Comparison of ENCODE assay signal across 9 cellular contexts in the genomic region with DNA sequence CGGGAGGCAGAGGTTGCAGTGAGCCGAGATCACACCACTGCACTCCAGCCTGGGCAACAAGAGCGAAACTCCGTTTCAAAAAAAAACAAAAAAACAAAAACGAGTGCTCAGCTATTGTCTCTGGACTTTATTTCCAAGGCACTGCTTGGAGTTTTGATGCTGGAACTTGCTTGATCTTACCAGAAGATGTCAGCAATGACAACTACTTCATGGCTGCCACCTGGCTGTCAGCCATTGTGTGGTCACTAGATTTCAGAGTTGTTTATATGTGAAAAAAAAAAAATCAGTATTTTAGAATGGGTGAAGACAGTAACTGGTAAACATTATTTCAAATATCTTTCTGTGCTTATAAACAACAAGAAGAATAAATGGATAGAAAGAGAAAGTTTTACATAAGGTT. TPM values are rescaled to one million over a fixed set of nuclear protein-coding genes. Genes with fewer than 3 reads are reported as not detected.
A peak's percentile ranks its signal among the peaks of the same experiment; 100 is the strongest.
DNase-seq lines count a peak whose midpoint lies in the region; ATAC-seq, FAIRE-seq and TF ChIP-seq lines count a peak whose summit lies in the region.
"Had no signal": no experiment of that assay in that cellular context is flagged by ENCODE, and none has a peak within 500 bp of the region (broad histone marks: within the 10 kb centered on the region; RNA-seq: fewer than 3 reads in every experiment).

No MANE protein-coding gene starts in this region.

- H2AFZ ChIP-seq in GM12878 (ENCODE audit: control insufficient read depth, low read depth, low read length) (no peak overlapping the region), neural cell (ENCODE audit: low read depth, low read length) (no peak overlapping the region)

- no peaks in the 10 kb centered on the region for H3K9me2 ChIP-seq in neural cell (ENCODE audit: insufficient read depth, low read length)

- DNase-seq in GM10266 (ENCODE audit: extremely low spot score) (no peak), NOMO-1 treated with DMSO at 0.1 percent for 48 hours (lab: John Stamatoyannopoulos, UW; ENCODE audit: unreplicated experiment) (peak; percentile 49), GM12878 (ENCODE audit: low read depth, low spot score) (no peak), mucosa of gallbladder (ENCODE audit: low spot score) (no peak), 8988T (no peak)

- no peak for ATAC-seq in GM12878
- ATAC-seq in GM21526 (IDR thresholded peaks at IDR 0.05; ENCODE audit: low FRiP score, unreplicated experiment): no peak

- H4K20me1 ChIP-seq in GM12878 (ENCODE audit: control insufficient read depth, insufficient read depth) (no peaks in the 10 kb centered on the region), neural cell (ENCODE audit: insufficient read depth) (no peaks in the 10 kb centered on the region)

- H3K9me3 ChIP-seq in GM12878 (replicated peaks; ENCODE audit: control insufficient read depth, insufficient read depth, low read length): no peaks in the 10 kb centered on the region
- H3K9me3 ChIP-seq in neural cell (ENCODE audit: low read length): no peaks in the 10 kb centered on the region

- no peak for TF ChIP-seq POLR2A in GM12878 (IDR thresholded peaks at IDR 0.05; ENCODE audit: low read depth, low read length)

- no peaks in the 10 kb centered on the region for H3K27me3 ChIP-seq in GM12878 (replicated peaks in 1 of 2; ENCODE audit: control insufficient read depth in 2 of 2, insufficient read depth in 2 of 2, low read length in 1 of 2)
- peaks cover 20% of the 10 kb centered on the region for H3K27me3 ChIP-seq in neural cell (ENCODE audit: insufficient read depth, low read depth, low read length)

- no peak overlapping the region for H3K4me3 ChIP-seq in GM12878
- no peak overlapping the region for H3K4me3 ChIP-seq in neural cell (ENCODE audit: low read length)

- no peak overlapping the region for H3K9ac ChIP-seq in GM12878 (ENCODE audit: control insufficient read depth, insufficient read depth, low read length)
- H3K9ac ChIP-seq in neural cell (ENCODE audit: low read length): no peak overlapping the region

- SMC1A ChIA-PET in GM12878 (lab: Charles Lee; ENCODE audit: uncharacterized antibody, unreplicated experiment): interaction anchor here (0.9 to 1.6 kb wide), 2 partner anchors 11 to 39 kb away, joined by 3 to 4 read pairs; no protein-coding TSS in a partner anchor

- RAD21 ChIA-PET in GM12878 (lab: Charles Lee; ENCODE audit: unreplicated experiment): interaction anchor here (1.1 kb wide), 1 partner anchor 196 kb away, joined by 4 read pairs; no protein-coding TSS in a partner anchor

- TF ChIP-seq CTCF in C4-2B (conservative IDR thresholded peaks at IDR 0.05) (peak; percentile 49), GM10266 (IDR thresholded peaks at IDR 0.05; ENCODE audit: control insufficient read depth, insufficient read depth, low read depth, missing control alignments) (peak; percentile 37), GM12878 (IDR thresholded peaks at IDR 0.05 in 2 of 3, conservative IDR thresholded peaks at IDR 0.05 in 1 of 3; ENCODE audit: control insufficient read depth in 2 of 3, extremely low read depth in 1 of 3, insufficient read depth in 1 of 3, low read depth in 3 of 3, low read length in 3 of 3) (peak; percentile 9 to 39 (median 35); a peak in 4 of 6 replicates), neural cell (IDR thresholded peaks at IDR 0.05; ENCODE audit: poor library complexity, severe bottlenecking) (peak; percentile 78)

- FAIRE-seq in GM12878 (lab: Jason Lieb, UNC): no peak

- no TSS peak for BruUV-seq in GM12878 (replicated peaks; lab: Mats Ljungman, UMichigan)

- TF ChIP-seq EP300 in GM12878 (IDR thresholded peaks at IDR 0.05; ENCODE audit: borderline replicate concordance in 1 of 2, control insufficient read depth in 1 of 2, low read depth in 2 of 2, low read length in 2 of 2) (no peak), neural cell (conservative IDR thresholded peaks at IDR 0.05; ENCODE audit: poor library complexity, severe bottlenecking) (no peak)

- no peaks in the 10 kb centered on the region for H3F3A ChIP-seq in neural cell (ENCODE audit: insufficient read depth, low read length, poor library complexity, severe bottlenecking)

- H3K4me2 ChIP-seq in GM12878 (ENCODE audit: control insufficient read depth, insufficient read depth): no peak overlapping the region
- no peak overlapping the region for H3K4me2 ChIP-seq in neural cell (ENCODE audit: low read length)

- H3K4me1 ChIP-seq in GM12878 (ENCODE audit: control insufficient read depth, insufficient read depth, low read length): no peaks in the 10 kb centered on the region

- POLR2A ChIA-PET in GM12878 (lab: Charles Lee): interaction anchor here (0.7 kb wide), 2 partner anchors 54 to 559 kb away, joined by 3 read pairs; no protein-coding TSS in a partner anchor

- H3K27ac ChIP-seq in C4-2B (no peak overlapping the region), GM12878 (ENCODE audit: control insufficient read depth, insufficient read depth) (no peak overlapping the region), neural cell (ENCODE audit: low read length) (no peak overlapping the region)

- intact Hi-C loops in GM12878 (cut with micrococcal nuclease; ENCODE audit: unreplicated experiment): loop anchor here (1.0 kb wide), 1 partner anchor 325 kb away; no protein-coding TSS in a partner anchor

- in situ Hi-C loops in GM12878 (cut with MboI): no loop called here

- H3K79me2 ChIP-seq in GM12878 (ENCODE audit: control insufficient read depth, insufficient read depth, low read length): no peaks in the 10 kb centered on the region
- H3K79me2 ChIP-seq in neural cell (replicated peaks; ENCODE audit: insufficient read depth, low read length): no peaks in the 10 kb centered on the region

- 20% methylated on average over 5 of the region's 5 CpGs for WGBS in GM12878 (ENCODE audit: insufficient coverage, insufficient replicate concordance, low lambda C conversion rate, missing lambda C conversion rate)

- H3K36me3 ChIP-seq in GM12878 (ENCODE audit: control insufficient read depth in 2 of 2, insufficient read depth in 2 of 2, low read length in 1 of 2) (no peaks in the 10 kb centered on the region), neural cell (ENCODE audit: insufficient read depth, low read length) (no peaks in the 10 kb centered on the region)

- CTCF ChIA-PET in GM12878 (lab: Yijun Ruan, JAX): interaction anchor here (0.6 to 1.6 kb wide), 5 partner anchors 14 to 279 kb away, joined by 3 to 4 read pairs (median 3); no protein-coding TSS in a partner anchor

- TF ChIP-seq RAD21 in GM12878 (IDR thresholded peaks at IDR 0.05; ENCODE audit: insufficient read depth, low read depth, low read length) (peak; percentile 39), neural cell (conservative IDR thresholded peaks at IDR 0.05) (peak; percentile 77)

RNA-seq across cellular contexts. Expression of gene OR4D1, which starts 26.3 kb away (rescaled TPM):
- total RNA-seq in GM12878 (2013; cell fraction: nucleolus; rRNA removed): not detected in 2 replicates
- not detected in 2 replicates for total RNA-seq in GM12878 (2014; rRNA removed)
- not detected in 2 replicates for total RNA-seq in GM12878 (2014; rRNA removed; fragmentation: Illumina TruSeq; extraction: Trizol)
- not detected in 2 replicates for total RNA-seq in GM12878 (2021)
- polyA plus RNA-seq in GM12878 (2011; ENCODE audit: low read depth): not detected
- not detected in 2 replicates for polyA plus RNA-seq in GM12878 (2011; rRNA removed)
- polyA plus RNA-seq in GM12878 (2011; cell fraction: cytosol; rRNA removed): not detected in 2 replicates
- not detected in 2 replicates for polyA plus RNA-seq in GM12878 (2011; cell fraction: nucleus; rRNA removed)
- not detected in 2 replicates for polyA plus RNA-seq in GM12878 (2012)
- polyA plus RNA-seq in GM12878 (2014; fragmentation: Illumina TruSeq; extraction: Trizol): not detected in 2 replicates
- polyA plus RNA-seq in GM12878 (2014; fragmentation: Nextera tagmentation; extraction: Ambion mirVana): not detected
- polyA plus RNA-seq in GM12878 (2014; rRNA removed): not detected in 2 replicates
- not detected for polyA plus RNA-seq in GM12878 (2016; fragmentation: Nextera tagmentation; extraction: Ambion mirVana)
- polyA minus RNA-seq in GM12878 (2011; rRNA and poly(A)+ RNA removed): not detected in 2 replicates
- polyA minus RNA-seq in GM12878 (2011; cell fraction: cytosol; rRNA and poly(A)+ RNA removed): not detected in 2 replicates
- not detected in 2 replicates for polyA minus RNA-seq in GM12878 (2011; cell fraction: nucleus; rRNA and poly(A)+ RNA removed)
- polyA plus RNA-seq in neural cell: not detected in 2 replicates
- polyA minus RNA-seq in neural cell: 0.12 TPM in 1 of 2 replicates, not detected in the other
- not detected for total RNA-seq in mucosa of gallbladder
- total RNA-seq: urinary bladder had no signal
- polyA plus RNA-seq: urinary bladder had no signal

RNA-seq across cellular contexts. Expression of gene DYNLL2, which starts 38.7 kb away (rescaled TPM):
- 5.0 and 5.3 TPM in 2 replicates for total RNA-seq in GM12878 (2013; cell fraction: nucleolus; rRNA removed)
- 10.4 and 12.1 TPM in 2 replicates for total RNA-seq in GM12878 (2014; rRNA removed)
- 7.5 and 7.7 TPM in 2 replicates for total RNA-seq in GM12878 (2014; rRNA removed; fragmentation: Illumina TruSeq; extraction: Trizol)
- total RNA-seq in GM12878 (2021): 18.9 TPM in 2 replicates
- polyA plus RNA-seq in GM12878 (2011; ENCODE audit: low read depth): 14.0 TPM
- 11.3 and 11.6 TPM in 2 replicates for polyA plus RNA-seq in GM12878 (2011; rRNA removed)
- polyA plus RNA-seq in GM12878 (2011; cell fraction: cytosol; rRNA removed): 9.2 and 9.5 TPM in 2 replicates
- polyA plus RNA-seq in GM12878 (2011; cell fraction: nucleus; rRNA removed): 5.2 and 6.1 TPM in 2 replicates
- 17.1 and 27.6 TPM in 2 replicates for polyA plus RNA-seq in GM12878 (2012)
- polyA plus RNA-seq in GM12878 (2014; fragmentation: Illumina TruSeq; extraction: Trizol): 19.2 TPM in 2 replicates
- 1 to 10 TPM; 1.9 to 2.8 TPM for polyA plus RNA-seq in GM12878 (2014; fragmentation: Nextera tagmentation; extraction: Ambion mirVana)
- polyA plus RNA-seq in GM12878 (2014; rRNA removed): 16.1 and 18.2 TPM in 2 replicates
- polyA plus RNA-seq in GM12878 (2016; fragmentation: Nextera tagmentation; extraction: Ambion mirVana): under 1 TPM; 0.62 to 0.74 TPM
- polyA minus RNA-seq in GM12878 (2011; rRNA and poly(A)+ RNA removed): 8.1 and 8.6 TPM in 2 replicates
- polyA minus RNA-seq in GM12878 (2011; cell fraction: cytosol; rRNA and poly(A)+ RNA removed): 2.8 and 4.0 TPM in 2 replicates
- 3.9 and 5.5 TPM in 2 replicates for polyA minus RNA-seq in GM12878 (2011; cell fraction: nucleus; rRNA and poly(A)+ RNA removed)
- 66.7 and 72.0 TPM in 2 replicates for polyA plus RNA-seq in neural cell
- 63.1 and 64.0 TPM in 2 replicates for polyA minus RNA-seq in neural cell
- total RNA-seq in mucosa of gallbladder: 55.7 TPM

RNA-seq across cellular contexts. Expression of gene OR4D2, which starts 44.9 kb away (rescaled TPM):
- not detected in 2 replicates for total RNA-seq in GM12878 (2013; cell fraction: nucleolus; rRNA removed)
- total RNA-seq in GM12878 (2014; rRNA removed) (not detected in 2 replicates), GM12878 (2014; rRNA removed; fragmentation: Illumina TruSeq; extraction: Trizol) (not detected in 2 replicates), GM12878 (2021) (not detected in 2 replicates), mucosa of gallbladder (not detected)
- polyA plus RNA-seq in GM12878 (2011; ENCODE audit: low read depth): not detected
- polyA plus RNA-seq in GM12878 (2011; rRNA removed) (not detected in 2 replicates), GM12878 (2014; fragmentation: Illumina TruSeq; extraction: Trizol) (not detected in 2 replicates), GM12878 (2014; fragmentation: Nextera tagmentation; extraction: Ambion mirVana) (under 1 TPM in 1 of 2 experiments, not detected in 1; 0.04 TPM), GM12878 (2014; rRNA removed) (not detected in 2 replicates), GM12878 (2016; fragmentation: Nextera tagmentation; extraction: Ambion mirVana) (not detected), neural cell (not detected in 2 replicates)
- not detected in 2 replicates for polyA plus RNA-seq in GM12878 (2011; cell fraction: cytosol; rRNA removed)
- polyA plus RNA-seq in GM12878 (2011; cell fraction: nucleus; rRNA removed): not detected in 2 replicates
- not detected in 2 replicates for polyA plus RNA-seq in GM12878 (2012)
- not detected in 2 replicates for polyA minus RNA-seq in GM12878 (2011; rRNA and poly(A)+ RNA removed)
- polyA minus RNA-seq in GM12878 (2011; cell fraction: cytosol; rRNA and poly(A)+ RNA removed): not detected in 2 replicates
- not detected in 2 replicates for polyA minus RNA-seq in GM12878 (2011; cell fraction: nucleus; rRNA and poly(A)+ RNA removed)
- not detected in 2 replicates for polyA minus RNA-seq in neural cell
- total RNA-seq: urinary bladder had no signal
- polyA plus RNA-seq: urinary bladder had no signal
